15 cellular contexts compared by ENCODE assay signal in the genomic region with DNA sequence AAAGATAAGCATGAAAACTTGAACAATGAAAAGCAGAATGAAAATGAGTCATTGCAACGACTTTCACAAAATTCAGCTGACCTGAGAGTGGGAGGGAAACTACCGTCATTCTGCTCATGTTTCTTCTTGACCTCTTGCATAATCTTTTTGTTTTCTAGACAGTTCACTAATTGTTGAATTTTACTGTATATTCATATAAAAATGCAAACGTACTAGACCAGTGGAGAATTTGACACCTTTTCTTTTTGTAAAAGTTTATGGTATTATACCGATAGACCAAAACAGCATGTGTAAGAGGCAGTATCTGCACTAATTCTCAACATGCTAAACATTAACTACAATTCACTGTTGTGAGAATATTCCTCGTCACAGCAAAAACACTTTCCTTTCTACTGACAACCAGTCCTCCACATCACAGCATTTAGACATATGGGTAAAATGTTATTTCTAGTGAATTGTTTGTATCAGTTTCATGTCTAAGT.
DNase-seq lines count a peak whose midpoint lies in the region; ATAC-seq, FAIRE-seq and TF ChIP-seq lines count a peak whose summit lies in the region.
"Had no signal": no experiment of that assay in that cellular context is flagged by ENCODE, and none has a peak within 500 bp of the region (broad histone marks: within the 10 kb centered on the region; RNA-seq: fewer than 3 reads in every experiment).

No MANE protein-coding gene starts in this region.

- CTCF ChIA-PET in Caco-2 (lab: Charles Lee) = no interaction called here
- CTCF ChIA-PET in mammary epithelial cell (lab: Charles Lee; ENCODE audit: low non-redundant PET) = no interaction called here

- BruUV-seq in Caco-2 (replicated peaks; lab: Mats Ljungman, UMichigan) (no TSS peak), mammary epithelial cell (replicated peaks; lab: Mats Ljungman, UMichigan) (no TSS peak)

- H3K27me3 ChIP-seq in Caco-2 (replicated peaks; ENCODE audit: control insufficient read depth, insufficient read depth, low read length) (no peaks in the 10 kb centered on the region), vagina (no peaks in the 10 kb centered on the region), mammary epithelial cell (ENCODE audit: insufficient read depth, low read length) (no peaks in the 10 kb centered on the region)
- H3K27me3 ChIP-seq: BLaER1, foreskin keratinocyte had no signal

- H3K4me3 ChIP-seq in Caco-2 (ENCODE audit: low read depth, low read length) (no peak overlapping the region), foreskin fibroblast (ENCODE audit: low read depth in 1 of 2, low read length in 2 of 2) (no peak overlapping the region), vagina (no peak overlapping the region), mammary epithelial cell (replicated peaks in 1 of 3; ENCODE audit: insufficient read depth in 1 of 3, low read depth in 2 of 3, low read length in 3 of 3) (no peak overlapping the region)
- H3K4me3 ChIP-seq: BLaER1 had no signal

- POLR2A ChIA-PET in Caco-2 (lab: Charles Lee) = no interaction called here

- 38% methylated on average over 5 of the region's 5 CpGs for WGBS in mammary epithelial cell (ENCODE audit: low coverage, missing lambda C conversion rate)

- intact Hi-C loops in Caco-2 (cut with micrococcal nuclease; ENCODE audit: unreplicated experiment) (loop anchor here (1.0 kb wide), 1 partner anchor 48 kb away; no protein-coding TSS in a partner anchor), vagina (cut with DNase I) (no loop called here), mammary epithelial cell (cut with micrococcal nuclease) (no loop called here)

- H3K4me2 ChIP-seq in mammary epithelial cell (ENCODE audit: insufficient read depth, low read depth, low read length) = no peak overlapping the region
- H3K4me2 ChIP-seq: BLaER1 had no signal

- H3K27me3 Mint-ChIP-seq in Caco-2 (ENCODE audit: insufficient read depth, unreplicated experiment) = no peaks in the 10 kb centered on the region
- peaks cover 18% of the 10 kb centered on the region for H3K27me3 Mint-ChIP-seq in T-helper 17 cell
- H3K27me3 Mint-ChIP-seq: activated B cell treated with CpG ODN at 0.5 μM for 24 hours had no signal

- TF ChIP-seq POLR2A in vagina (IDR thresholded peaks at IDR 0.05) = no peak

- ATAC-seq in HG02798 (IDR thresholded peaks at IDR 0.05; ENCODE audit: poor library complexity, unreplicated experiment) (peak; percentile 85), T-helper 17 cell (no peak)
- ATAC-seq: foreskin keratinocyte, left ventricle myocardium superior had no signal

- no peak overlapping the region for H3K9ac ChIP-seq in mammary epithelial cell (ENCODE audit: insufficient read depth, low read length)
- H3K9ac ChIP-seq: BLaER1 had no signal

- H3K9me3 Mint-ChIP-seq in Caco-2 (ENCODE audit: unreplicated experiment) = no peaks in the 10 kb centered on the region

- peak; percentile 59 for FAIRE-seq in RCC 7860 (lab: Jason Lieb, UNC)

- no peaks in the 10 kb centered on the region for H3K79me2 ChIP-seq in mammary epithelial cell (ENCODE audit: insufficient read depth, low read length)

- H3K4me1 ChIP-seq in Caco-2 (peaks cover 26% of the 10 kb centered on the region), vagina (no peaks in the 10 kb centered on the region), mammary epithelial cell (ENCODE audit: insufficient read depth, low read length) (no peaks in the 10 kb centered on the region)
- H3K4me1 ChIP-seq: BLaER1, foreskin keratinocyte had no signal

- H3K9me3 ChIP-seq in Caco-2 (no peaks in the 10 kb centered on the region; the same call in 1 of the 2 replicates), vagina (no peaks in the 10 kb centered on the region), T-helper 17 cell (ENCODE audit: control insufficient read depth, low read length, poor library complexity, severe bottlenecking) (no peaks in the 10 kb centered on the region), mammary epithelial cell (replicated peaks; ENCODE audit: insufficient read depth, low read length) (peaks cover 5% of the 10 kb centered on the region)

- DNase-seq in Caco-2 (peak in 1 of 2 experiments; percentile 30), RCC 7860 (ENCODE audit: low spot score) (peak; percentile 13), foreskin fibroblast (peak; percentile 51 to 65), vagina (ENCODE audit: extremely low spot score in 2 of 2) (no peak), T-helper 17 cell (no peak), mammary epithelial cell (no peak)
- no peak for DNase-seq in activated CD4-positive, alpha-beta T cell treated with anti-CD3 and anti-CD28 coated beads, Interleukin-2, amount 50 U/mL, for 4 hours
- DNase-seq: activated B cell treated with CpG ODN at 0.5 μM for 24 hours; central memory CD4-positive, alpha-beta T cell; foreskin keratinocyte; left ventricle myocardium superior; stimulated activated CD4-positive, alpha-beta T cell treated with anti-CD3 and anti-CD28 coated beads, Interleukin-4, amount 100 ng/mL, for 24 hours; substantia nigra had no signal

- H3K4me1 Mint-ChIP-seq in Caco-2 (ENCODE audit: low read depth, unreplicated experiment) = peaks cover 13% of the 10 kb centered on the region
- no peaks in the 10 kb centered on the region for H3K4me1 Mint-ChIP-seq in T-helper 17 cell
- H3K4me1 Mint-ChIP-seq: activated B cell treated with CpG ODN at 0.5 μM for 24 hours had no signal

- H3K36me3 Mint-ChIP-seq in Caco-2 (ENCODE audit: insufficient read depth, unreplicated experiment) (peaks cover 5% of the 10 kb centered on the region), T-helper 17 cell (ENCODE audit: low read depth) (peaks cover 5% of the 10 kb centered on the region)

- H3K27ac ChIP-seq in vagina (no peak overlapping the region), mammary epithelial cell (ENCODE audit: insufficient read depth, low read depth, low read length) (no peak overlapping the region)
- H3K27ac ChIP-seq: BLaER1, foreskin keratinocyte had no signal

- H2AFZ ChIP-seq in mammary epithelial cell (ENCODE audit: low read depth, low read length) = no peak overlapping the region

- dilution Hi-C loops in mammary epithelial cell (cut with HindIII; ENCODE audit: low sequenced_read_pairs) = no loop called here

- H3K4me3 Mint-ChIP-seq in Caco-2 (ENCODE audit: unreplicated experiment) (peak overlapping the region; percentile 33), T-helper 17 cell (no peak overlapping the region)
- H3K4me3 Mint-ChIP-seq: activated B cell treated with CpG ODN at 0.5 μM for 24 hours had no signal

- no peaks in the 10 kb centered on the region for H3K36me3 ChIP-seq in Caco-2 (ENCODE audit: control insufficient read depth, insufficient read depth, low read length)
- no peaks in the 10 kb centered on the region for H3K36me3 ChIP-seq in vagina
- no peaks in the 10 kb centered on the region for H3K36me3 ChIP-seq in mammary epithelial cell (ENCODE audit: insufficient read depth, low read length)
- H3K36me3 ChIP-seq: BLaER1 had no signal

- TF ChIP-seq CTCF in Caco-2 (IDR thresholded peaks at IDR 0.05; ENCODE audit: insufficient read depth in 1 of 2, low read depth in 1 of 2, low read length in 1 of 2, severe bottlenecking in 1 of 2, unreplicated experiment in 1 of 2) (no peak), foreskin fibroblast (IDR thresholded peaks at IDR 0.05; ENCODE audit: low read depth, low read length) (no peak), vagina (IDR thresholded peaks at IDR 0.05) (no peak), mammary epithelial cell (conservative IDR thresholded peaks at IDR 0.05 in 1 of 2, IDR thresholded peaks at IDR 0.05 in 1 of 2; ENCODE audit: extremely low read depth in 1 of 2, insufficient read depth in 1 of 2, low read depth in 1 of 2, low read length in 2 of 2) (no peak)

- H4K20me1 ChIP-seq in mammary epithelial cell (ENCODE audit: insufficient read depth, low read length) = no peaks in the 10 kb centered on the region
- H4K20me1 ChIP-seq: BLaER1 had no signal

- H3K27ac Mint-ChIP-seq in Caco-2 (ENCODE audit: unreplicated experiment) (peak overlapping the region; percentile 54), T-helper 17 cell (no peak overlapping the region)
- H3K27ac Mint-ChIP-seq: activated B cell treated with CpG ODN at 0.5 μM for 24 hours had no signal

- in situ Hi-C loops in mammary epithelial cell (cut with MboI; ENCODE audit: low sequenced_read_pairs in 2 of 2) = no loop called here

Comparison
In these comparisons a context has a peak if more than half of its experiments do, and no peak if none do; other contexts are left out.
1. DNase-seq: peak in RCC 7860 (single experiment) and foreskin fibroblast (2 of 2); none in vagina (0 of 2), T-helper 17 cell (0 of 3), mammary epithelial cell (single experiment) and activated CD4-positive, alpha-beta T cell treated with anti-CD3 and anti-CD28 coated beads, Interleukin-2, amount 50 U/mL, for 4 hours (0 of 2).